ENCODE assay signal across 21 cellular contexts in the genomic region with DNA sequence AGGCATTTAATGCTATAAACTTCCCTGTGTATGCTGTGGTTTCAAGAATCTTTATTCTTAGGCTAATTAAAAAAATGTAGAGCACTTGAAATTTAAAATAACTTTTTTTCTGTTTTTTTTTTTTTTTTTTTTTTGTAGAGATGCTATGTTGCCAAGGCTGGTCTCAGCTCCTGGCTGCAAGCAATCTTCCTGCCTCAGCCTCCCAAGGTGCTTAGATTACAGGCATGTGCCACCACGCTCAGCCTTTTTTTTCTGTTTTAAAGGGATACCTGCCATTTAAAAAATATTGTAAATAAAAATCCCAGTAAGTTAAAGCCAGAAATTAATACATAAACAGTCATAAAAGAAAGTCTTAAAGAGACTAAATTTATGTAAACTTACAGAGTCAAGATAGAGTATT.
A peak's percentile ranks its signal among the peaks of the same experiment; 100 is the strongest.
DNase-seq lines count a peak whose midpoint lies in the region; ATAC-seq and TF ChIP-seq lines count a peak whose summit lies in the region.
"Had no signal": no experiment of that assay in that cellular context is flagged by ENCODE, and none has a peak within 500 bp of the region (broad histone marks: within the 10 kb centered on the region; RNA-seq: fewer than 3 reads in every experiment).

No MANE protein-coding gene starts in this region.

- H3K27me3 ChIP-seq in CD4-positive, alpha-beta T cell (ENCODE audit: control insufficient read depth, insufficient read depth, low read length), result no peaks in the 10 kb centered on the region
- H3K27me3 ChIP-seq in naive thymus-derived CD4-positive, alpha-beta T cell (ENCODE audit: control insufficient read depth in 2 of 2, insufficient read depth in 2 of 2, low read length in 2 of 2), result no peaks in the 10 kb centered on the region
- H3K27me3 ChIP-seq: BE2C, MG63, Peyer's patch had no signal

- H3K4me1 Mint-ChIP-seq in activated CD8-positive, alpha-beta T cell treated with anti-CD3 and anti-CD28 coated beads for 36 hours (ENCODE audit: low read depth), result peaks cover 44% of the 10 kb centered on the region
- H3K4me1 Mint-ChIP-seq in activated CD8-positive, alpha-beta T cell treated with anti-CD3 and anti-CD28 coated beads, Interleukin-2, amount 10 ng/mL, durations not matched to agents 7 days and 5 days (ENCODE audit: low read depth), result peaks cover 18% of the 10 kb centered on the region
- peaks cover 53% of the 10 kb centered on the region for H3K4me1 Mint-ChIP-seq in CD4-positive, alpha-beta T cell (ENCODE audit: low read depth)
- peaks cover 35% of the 10 kb centered on the region for H3K4me1 Mint-ChIP-seq in activated T-helper 17 cell treated with anti-CD3 and anti-CD28 coated beads, Interleukin-2, amount 50 U/mL, for 72 hours
- H3K4me1 Mint-ChIP-seq in naive thymus-derived CD4-positive, alpha-beta T cell, result peaks cover 17 to 89% (median 57%) of the 10 kb centered on the region in 7 donors

- H3K36me3 ChIP-seq in naive thymus-derived CD4-positive, alpha-beta T cell (ENCODE audit: control insufficient read depth in 2 of 3, insufficient read depth in 3 of 3, low read length in 3 of 3), result peaks cover 9 to 70% (median 24%) of the 10 kb centered on the region in 3 experiments

- H3K9me3 ChIP-seq in CD4-positive, alpha-beta T cell (ENCODE audit: control insufficient read depth, low read length), result no peaks in the 10 kb centered on the region
- no peaks in the 10 kb centered on the region for H3K9me3 ChIP-seq in naive thymus-derived CD4-positive, alpha-beta T cell (ENCODE audit: control insufficient read depth in 2 of 3, low read length in 3 of 3)
- H3K9me3 ChIP-seq: BE2C, MG63, Peyer's patch had no signal

- H3K4me3 Mint-ChIP-seq in activated CD8-positive, alpha-beta T cell treated with anti-CD3 and anti-CD28 coated beads for 36 hours, result no peak overlapping the region
- H3K4me3 Mint-ChIP-seq in activated CD8-positive, alpha-beta T cell treated with anti-CD3 and anti-CD28 coated beads, Interleukin-2, amount 10 ng/mL, durations not matched to agents 7 days and 5 days, result no peak overlapping the region
- H3K4me3 Mint-ChIP-seq in CD4-positive, alpha-beta T cell, result peak overlapping the region; percentile 27
- no peak overlapping the region for H3K4me3 Mint-ChIP-seq in activated T-helper 17 cell treated with anti-CD3 and anti-CD28 coated beads, Interleukin-2, amount 50 U/mL, for 72 hours
- H3K4me3 Mint-ChIP-seq in naive thymus-derived CD4-positive, alpha-beta T cell, result peak overlapping the region in 3 of 10 donors; percentile 8 to 38 (median 15)
- H3K4me3 Mint-ChIP-seq: HFFc6 had no signal

- H3K9me3 Mint-ChIP-seq in activated CD8-positive, alpha-beta T cell treated with anti-CD3 and anti-CD28 coated beads for 36 hours, result peaks cover 3% of the 10 kb centered on the region
- H3K9me3 Mint-ChIP-seq in activated CD8-positive, alpha-beta T cell treated with anti-CD3 and anti-CD28 coated beads, Interleukin-2, amount 10 ng/mL, durations not matched to agents 7 days and 5 days (ENCODE audit: insufficient read depth), result no peaks in the 10 kb centered on the region
- H3K9me3 Mint-ChIP-seq in CD4-positive, alpha-beta T cell, result no peaks in the 10 kb centered on the region
- no peaks in the 10 kb centered on the region for H3K9me3 Mint-ChIP-seq in activated T-helper 17 cell treated with anti-CD3 and anti-CD28 coated beads, Interleukin-2, amount 50 U/mL, for 72 hours
- peaks cover 0 to 3% (median 0%) of the 10 kb centered on the region in 11 donors for H3K9me3 Mint-ChIP-seq in naive thymus-derived CD4-positive, alpha-beta T cell
- H3K9me3 Mint-ChIP-seq: HFFc6 had no signal

- peaks cover 6 to 26% of the 10 kb centered on the region in 2 donors for H3K4me1 ChIP-seq in naive thymus-derived CD4-positive, alpha-beta T cell (ENCODE audit: control insufficient read depth in 2 of 2, insufficient read depth in 2 of 2, low read length in 2 of 2)
- H3K4me1 ChIP-seq: Peyer's patch had no signal

- no peaks in the 10 kb centered on the region for H3K27me3 Mint-ChIP-seq in activated CD8-positive, alpha-beta T cell treated with anti-CD3 and anti-CD28 coated beads for 36 hours
- H3K27me3 Mint-ChIP-seq in activated CD8-positive, alpha-beta T cell treated with anti-CD3 and anti-CD28 coated beads, Interleukin-2, amount 10 ng/mL, durations not matched to agents 7 days and 5 days (ENCODE audit: low read depth), result no peaks in the 10 kb centered on the region
- H3K27me3 Mint-ChIP-seq in CD4-positive, alpha-beta T cell, result no peaks in the 10 kb centered on the region
- H3K27me3 Mint-ChIP-seq in activated T-helper 17 cell treated with anti-CD3 and anti-CD28 coated beads, Interleukin-2, amount 50 U/mL, for 72 hours, result no peaks in the 10 kb centered on the region
- H3K27me3 Mint-ChIP-seq in naive thymus-derived CD4-positive, alpha-beta T cell, result no peaks in the 10 kb centered on the region

- ATAC-seq in activated CD8-positive, alpha-beta T cell treated with anti-CD3 and anti-CD28 coated beads for 36 hours, result no peak
- no peak for ATAC-seq in activated CD8-positive, alpha-beta T cell treated with anti-CD3 and anti-CD28 coated beads, Interleukin-2, amount 10 ng/mL, durations not matched to agents 7 days and 5 days
- no peak for ATAC-seq in CD4-positive, alpha-beta T cell (ENCODE audit: poor library complexity)
- no peak for ATAC-seq in activated T-helper 17 cell treated with anti-CD3 and anti-CD28 coated beads, Interleukin-2, amount 50 U/mL, for 72 hours (replicated peaks)
- ATAC-seq in naive thymus-derived CD4-positive, alpha-beta T cell, result no peak
- ATAC-seq in HG03432 (IDR thresholded peaks at IDR 0.05; ENCODE audit: unreplicated experiment), result no peak
- ATAC-seq: Right ventricle myocardium inferior had no signal

- no peak for TF ChIP-seq CTCF in activated CD8-positive, alpha-beta T cell treated with anti-CD3 and anti-CD28 coated beads for 36 hours (IDR thresholded peaks at IDR 0.05)
- TF ChIP-seq CTCF in CD4-positive, alpha-beta T cell (IDR thresholded peaks at IDR 0.05), result no peak

- H3K27ac Mint-ChIP-seq in activated CD8-positive, alpha-beta T cell treated with anti-CD3 and anti-CD28 coated beads for 36 hours, result peak overlapping the region; percentile 30
- no peak overlapping the region for H3K27ac Mint-ChIP-seq in activated CD8-positive, alpha-beta T cell treated with anti-CD3 and anti-CD28 coated beads, Interleukin-2, amount 10 ng/mL, durations not matched to agents 7 days and 5 days
- peak overlapping the region; percentile 87 for H3K27ac Mint-ChIP-seq in CD4-positive, alpha-beta T cell
- H3K27ac Mint-ChIP-seq in activated T-helper 17 cell treated with anti-CD3 and anti-CD28 coated beads, Interleukin-2, amount 50 U/mL, for 72 hours, result peak overlapping the region; percentile 89
- H3K27ac Mint-ChIP-seq in naive thymus-derived CD4-positive, alpha-beta T cell, result peak overlapping the region in 8 of 9 donors; percentile 68 to 93 (median 85)
- H3K27ac Mint-ChIP-seq: HFFc6 had no signal

- CTCF ChIA-PET in activated CD8-positive, alpha-beta T cell treated with anti-CD3 and anti-CD28 coated beads for 36 hours (lab: Charles Lee), result interaction anchor here (1.3 kb wide), 1 partner anchor 73 kb away, joined by 3 read pairs; no protein-coding TSS in a partner anchor
- CTCF ChIA-PET in activated CD8-positive, alpha-beta T cell treated with anti-CD3 and anti-CD28 coated beads, Interleukin-2, amount 10 ng/mL, durations not matched to agents 7 days and 5 days (lab: Charles Lee), result interaction anchor here (1.0 to 1.3 kb wide), 2 partner anchors 11 to 17 kb away, joined by 3 to 4 read pairs; no protein-coding TSS in a partner anchor
- CTCF ChIA-PET in CD4-positive, alpha-beta T cell (lab: Charles Lee), result interaction anchor here (1.6 kb wide), 1 partner anchor 143 kb away, joined by 4 read pairs; no protein-coding TSS in a partner anchor
- CTCF ChIA-PET in naive thymus-derived CD4-positive, alpha-beta T cell (lab: Charles Lee), result interaction anchor here (0.6 to 1.5 kb wide), 3 partner anchors 41 to 73 kb away, joined by 3 to 4 read pairs (median 3); no protein-coding TSS in a partner anchor

- H3K27ac ChIP-seq in CD4-positive, alpha-beta T cell (ENCODE audit: low read depth, low read length), result no peak overlapping the region
- H3K27ac ChIP-seq in naive thymus-derived CD4-positive, alpha-beta T cell (ENCODE audit: low read depth, low read length), result peak overlapping the region; percentile 26
- H3K27ac ChIP-seq: Peyer's patch had no signal

- POLR2A ChIA-PET in activated CD8-positive, alpha-beta T cell treated with anti-CD3 and anti-CD28 coated beads for 36 hours (lab: Charles Lee), result interaction anchor here (2.0 kb wide), 1 partner anchor 91 kb away, joined by 5 read pairs; the partner anchor contains the start of gene SERINC5
- POLR2A ChIA-PET in activated CD8-positive, alpha-beta T cell treated with anti-CD3 and anti-CD28 coated beads, Interleukin-2, amount 10 ng/mL, durations not matched to agents 7 days and 5 days (lab: Charles Lee), result no interaction called here
- POLR2A ChIA-PET in CD4-positive, alpha-beta T cell (lab: Charles Lee), result interaction anchor here (0.6 to 2.1 kb wide), 8 partner anchors 12 to 202 kb away, joined by 3 to 7 read pairs (median 3); no protein-coding TSS in a partner anchor
- POLR2A ChIA-PET in naive thymus-derived CD4-positive, alpha-beta T cell (lab: Charles Lee), result interaction anchor here (1.5 to 2.9 kb wide), 5 partner anchors 8 to 29 kb away, joined by 3 to 13 read pairs (median 6); no protein-coding TSS in a partner anchor

- no peak for DNase-seq in activated CD8-positive, alpha-beta T cell treated with anti-CD3 and anti-CD28 coated beads for 36 hours
- no peak for DNase-seq in activated CD8-positive, alpha-beta T cell treated with anti-CD3 and anti-CD28 coated beads, Interleukin-2, amount 10 ng/mL, durations not matched to agents 7 days and 5 days
- DNase-seq in CD4-positive, alpha-beta T cell, result no peak
- DNase-seq in naive thymus-derived CD4-positive, alpha-beta T cell, result no peak
- DNase-seq in HPDE6-E6E7 (ENCODE audit: extremely low spot score) (no peak), HuH-7 (ENCODE audit: low spot score) (no peak)
- DNase-seq: 8988T, BE2C, EL, HFFc6, IMR-90, Karpas-422, MG63, NCI-H1092, NCI-H146, NCI-H2081, NCI-H524, Peyer's patch had no signal

- no peak overlapping the region for H3K4me3 ChIP-seq in naive thymus-derived CD4-positive, alpha-beta T cell (ENCODE audit: low read length)
- H3K4me3 ChIP-seq: MG63, Peyer's patch had no signal

- peaks cover 73% of the 10 kb centered on the region for H3K36me3 Mint-ChIP-seq in activated CD8-positive, alpha-beta T cell treated with anti-CD3 and anti-CD28 coated beads for 36 hours (ENCODE audit: low read depth)
- peaks cover 87% of the 10 kb centered on the region for H3K36me3 Mint-ChIP-seq in activated CD8-positive, alpha-beta T cell treated with anti-CD3 and anti-CD28 coated beads, Interleukin-2, amount 10 ng/mL, durations not matched to agents 7 days and 5 days (ENCODE audit: low read depth)
- peaks cover 96% of the 10 kb centered on the region for H3K36me3 Mint-ChIP-seq in CD4-positive, alpha-beta T cell (ENCODE audit: low read depth)
- H3K36me3 Mint-ChIP-seq in activated T-helper 17 cell treated with anti-CD3 and anti-CD28 coated beads, Interleukin-2, amount 50 U/mL, for 72 hours (ENCODE audit: low read depth), result peaks cover 100% of the 10 kb centered on the region
- peaks cover 28 to 86% (median 68%) of the 10 kb centered on the region in 5 donors for H3K36me3 Mint-ChIP-seq in naive thymus-derived CD4-positive, alpha-beta T cell

- intact Hi-C loops in activated CD8-positive, alpha-beta T cell treated with anti-CD3 and anti-CD28 coated beads for 36 hours (cut with micrococcal nuclease), result no loop called here
- intact Hi-C loops in CD4-positive, alpha-beta T cell (cut with DNase I, micrococcal nuclease), result no loop called here
- intact Hi-C loops in naive thymus-derived CD4-positive, alpha-beta T cell (cut with micrococcal nuclease), result loop anchor here in 1 of 2 donors (1.0 kb wide), 1 partner anchor 17 kb away; no protein-coding TSS in a partner anchor
